In the genomic region with DNA sequence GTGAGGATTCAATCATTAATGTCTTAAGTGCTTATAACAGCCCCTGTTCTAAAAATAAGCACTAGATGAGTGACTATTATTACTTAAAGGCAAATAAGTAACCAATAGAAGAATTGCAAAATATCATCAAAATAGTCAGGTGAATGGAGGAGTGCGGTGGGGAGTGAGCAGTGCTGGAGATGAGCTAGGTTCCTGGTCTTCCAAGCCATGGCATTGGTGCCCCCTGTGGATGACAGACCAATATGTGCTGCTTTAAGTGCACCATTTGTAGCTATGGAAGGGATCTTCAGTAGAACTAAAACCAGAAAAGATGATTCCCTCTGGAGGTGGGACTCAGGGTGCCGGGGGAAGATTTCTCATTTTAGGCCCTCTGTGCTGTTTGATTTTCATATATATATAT, we compare ENCODE assay signal across 8 cellular contexts. TPM values are rescaled to one million over a fixed set of nuclear protein-coding genes. Genes with fewer than 3 reads are reported as not detected.
DNase-seq lines count a peak whose midpoint lies in the region; ATAC-seq, FAIRE-seq and TF ChIP-seq lines count a peak whose summit lies in the region.

No MANE protein-coding gene starts in this region.

- CTCF ChIA-PET in K562 (lab: Yijun Ruan, JAX; ENCODE audit: low intra/inter-chr PET ratio) = interaction anchor here (0.6 kb wide), 1 partner anchor 1853 kb away, joined by 4 read pairs; no protein-coding TSS in a partner anchor

- TF ChIP-seq RAD21 in K562 (CRISPR knock-in tag; conservative IDR thresholded peaks at IDR 0.05 in 1 of 2, IDR thresholded peaks at IDR 0.05 in 1 of 2) = peak; percentile 65 to 71

- FAIRE-seq in K562 (lab: Jason Lieb, UNC) = peak; percentile 51

- no peak overlapping the region for H3K9ac ChIP-seq in K562 (ENCODE audit: insufficient read depth in 1 of 2, low read depth in 2 of 2, low read length in 2 of 2)

- H3K9me3 ChIP-seq in MG63 (no peaks in the 10 kb centered on the region), K562 (replicated peaks; ENCODE audit: control insufficient read depth, insufficient read depth, low read depth, low read length) (no peaks in the 10 kb centered on the region)

- in situ Hi-C loops in K562 (cut with MboI) = no loop called here

- TF ChIP-seq EP300 in K562 (IDR thresholded peaks at IDR 0.05; ENCODE audit: low read length) = no peak

- H3K4me1 Mint-ChIP-seq in naive B cell = peaks cover 0 to 3% (median 0%) of the 10 kb centered on the region in 3 donors
- no peaks in the 10 kb centered on the region for H3K4me1 Mint-ChIP-seq in glutamatergic neuron (ENCODE audit: low read depth, unreplicated experiment)

- H4K20me1 ChIP-seq in K562 (replicated peaks; ENCODE audit: control insufficient read depth, insufficient read depth, low read length) = no peaks in the 10 kb centered on the region

- DNase-seq in GM03348 (ENCODE audit: low spot score) (peak; percentile 52), MG63 (peak; percentile 39), K562 (ENCODE audit: extremely low read depth in 1 of 4, low spot score in 3 of 4) (peak in 3 of 4 experiments; percentile 48 to 68 (median 63)), naive B cell (peak; percentile 34), NCI-H146 treated with DMSO at 0.1 percent for 48 hours (lab: John Stamatoyannopoulos, UW; ENCODE audit: unreplicated experiment) (no peak), glutamatergic neuron (no peak)

- peaks cover 0 to 10% (median 0%) of the 10 kb centered on the region in 3 donors for H3K27me3 Mint-ChIP-seq in naive B cell
- H3K27me3 Mint-ChIP-seq in glutamatergic neuron (ENCODE audit: unreplicated experiment) = peaks cover 4% of the 10 kb centered on the region

- H2AFZ ChIP-seq in K562 (ENCODE audit: low read depth, low read length) = 0 out of 2 replicates have a peak overlapping the region, but pooled peaks have one; percentile 5

- peaks cover 14 to 21% of the 10 kb centered on the region in 2 experiments; a peak in 4 of 5 replicates for H3K4me1 ChIP-seq in K562 (replicated peaks in 1 of 2; ENCODE audit: control insufficient read depth in 2 of 2, insufficient read depth in 2 of 2, low read length in 2 of 2)

- peak; percentile 77 for ATAC-seq in K562
- peak; percentile 81 to 87 for ATAC-seq in naive B cell (ENCODE audit: low read depth in 2 of 2)
- no peak for ATAC-seq in HG03521 (IDR thresholded peaks at IDR 0.05; ENCODE audit: unreplicated experiment)
- no peak for ATAC-seq in HG03025 (IDR thresholded peaks at IDR 0.05; ENCODE audit: low FRiP score, unreplicated experiment)

- H3K36me3 ChIP-seq in MG63 (no peaks in the 10 kb centered on the region), K562 (ENCODE audit: control insufficient read depth, insufficient read depth, low read length) (no peaks in the 10 kb centered on the region)

- BruUV-seq in K562 (replicated peaks; lab: Mats Ljungman, UMichigan) = no TSS peak

- no peaks in the 10 kb centered on the region for H3K27me3 ChIP-seq in MG63
- H3K27me3 ChIP-seq in K562 (ENCODE audit: control insufficient read depth in 2 of 2, insufficient read depth in 2 of 2, low read length in 2 of 2) = no peaks in the 10 kb centered on the region

- TF ChIP-seq CTCF in K562 (IDR thresholded peaks at IDR 0.05 in 2 of 3, conservative IDR thresholded peaks at IDR 0.05 in 1 of 3; ENCODE audit: insufficient read depth in 2 of 3, low read depth in 1 of 3, low read length in 3 of 3) = peak; percentile 57 to 72 (median 64)
- TF ChIP-seq CTCF in glutamatergic neuron (IDR thresholded peaks at IDR 0.05; ENCODE audit: partially characterized antibody, unreplicated experiment) = no peak

- POLR2A ChIA-PET in K562 (lab: Yijun Ruan, JAX) = interaction anchor here (0.5 to 1.0 kb wide), 4 partner anchors 13 to 881 kb away, joined by 3 read pairs; no protein-coding TSS in a partner anchor

- no peak for TF ChIP-seq POLR2A in K562 (conservative IDR thresholded peaks at IDR 0.05)

- no peaks in the 10 kb centered on the region for H3K79me2 ChIP-seq in K562 (ENCODE audit: control insufficient read depth, insufficient read depth, low read length)

- H3K27ac Mint-ChIP-seq in naive B cell (no peak overlapping the region), glutamatergic neuron (ENCODE audit: unreplicated experiment) (no peak overlapping the region)

- no peak overlapping the region for H3K4me3 ChIP-seq in MG63
- H3K4me3 ChIP-seq in K562 = no peak overlapping the region

- WGBS in K562 (ENCODE audit: insufficient coverage, low coverage, missing lambda C conversion rate) = 69% methylated on average over 2 of the region's 2 CpGs

- no peak overlapping the region for H3K27ac ChIP-seq in K562 (ENCODE audit: extremely low read depth, low read depth, low read length)

- H3K4me3 Mint-ChIP-seq in naive B cell = no peak overlapping the region
- no peak overlapping the region for H3K4me3 Mint-ChIP-seq in glutamatergic neuron (ENCODE audit: unreplicated experiment)

- H3K36me3 Mint-ChIP-seq in naive B cell = no peaks in the 10 kb centered on the region
- H3K36me3 Mint-ChIP-seq in glutamatergic neuron (ENCODE audit: unreplicated experiment) = no peaks in the 10 kb centered on the region

- H3K9me3 Mint-ChIP-seq in naive B cell = no peaks in the 10 kb centered on the region
- peaks cover 1% of the 10 kb centered on the region for H3K9me3 Mint-ChIP-seq in glutamatergic neuron (ENCODE audit: unreplicated experiment)

- H3K9me1 ChIP-seq in K562 (ENCODE audit: control insufficient read depth, insufficient read depth, low read length) = no peaks in the 10 kb centered on the region

- intact Hi-C loops in K562 (cut with micrococcal nuclease) = loop anchor here (1.0 kb wide), 2 partner anchors 48 to 110 kb away; no protein-coding TSS in a partner anchor

- no peak overlapping the region for H3K4me2 ChIP-seq in K562 (ENCODE audit: insufficient read depth, low read length)

TF ChIP-seq in K562, 482 proteins besides CTCF, POLR2A, EP300 and RAD21 (continues in another document):
- TF ChIP-seq TAF9B (IDR thresholded peaks at IDR 0.05; ENCODE audit: partially characterized antibody) (no peak), ZNF696 (CRISPR knock-in tag; conservative IDR thresholded peaks at IDR 0.05) (no peak), ZNF239 (CRISPR knock-in tag; IDR thresholded peaks at IDR 0.05) (no peak)

RNA-seq across cellular contexts. Expression of a gene that starts 46.1 kb away (rescaled TPM):
- 45.2 and 54.0 TPM in 2 replicates for total RNA-seq in MG63 (2014; rRNA removed; shearing (Covaris generic); ENCODE audit: low replicate concordance)
- total RNA-seq in K562 (2011; cell fraction: chromatin; rRNA removed; ENCODE audit: low replicate concordance) = 11.4 and 24.0 TPM in 2 replicates
- 14.2 and 15.8 TPM in 2 replicates for total RNA-seq in K562 (2011; cell fraction: nucleolus; rRNA removed)
- total RNA-seq in K562 (2011; cell fraction: nucleoplasm; rRNA removed) = 19.2 and 26.8 TPM in 2 replicates
- total RNA-seq in K562 (2014; rRNA removed) (5.0 and 5.4 TPM in 2 replicates), K562 (2014; rRNA removed; fragmentation: Illumina TruSeq; extraction: Trizol) (11.9 and 12.0 TPM in 2 replicates), K562 (2015; rRNA removed; fragmentation: Illumina TruSeq; extraction: Trizol) (13.8 and 14.4 TPM in 2 replicates), K562 (2021) (13.1 and 14.6 TPM in 2 replicates), glutamatergic neuron (ENCODE audit: unreplicated experiment) (3.1 TPM)
- polyA plus RNA-seq in K562 (2011; rRNA removed) (6.6 and 6.7 TPM in 2 replicates), K562 (2014; fragmentation: Illumina TruSeq; extraction: Trizol) (6.4 and 7.9 TPM in 2 replicates), K562 (2014; fragmentation: Nextera tagmentation; extraction: Ambion mirVana) (1 to 10 TPM; 4.1 to 4.2 TPM), K562 (2014; rRNA removed) (4.8 and 5.1 TPM in 2 replicates), naive B cell (ENCODE audit: low read depth in 6 of 6) (1 to 10 TPM in 2 of 6 donors, under 1 TPM in 4; 0.73 to 1.7 (median 1.00) TPM)
- polyA plus RNA-seq in K562 (2011; cell fraction: cytosol; rRNA removed) = 3.2 and 3.5 TPM in 2 replicates
- polyA plus RNA-seq in K562 (2011; cell fraction: nucleus; rRNA removed) = 4.1 and 5.4 TPM in 2 replicates
- polyA plus RNA-seq in K562 (2012) = 4.5 and 8.6 TPM in 2 replicates
- polyA minus RNA-seq in K562 (2011; rRNA and poly(A)+ RNA removed) = 15.2 and 23.0 TPM in 2 replicates
- polyA minus RNA-seq in K562 (2011; cell fraction: cytosol; rRNA and poly(A)+ RNA removed) = 8.5 and 10.6 TPM in 2 replicates
- 9.6 and 22.0 TPM in 2 replicates for polyA minus RNA-seq in K562 (2011; cell fraction: nucleus; rRNA and poly(A)+ RNA removed)

RNA-seq across cellular contexts. Expression of a gene that starts 50.4 kb away (rescaled TPM):
- total RNA-seq in MG63 (2014; rRNA removed; shearing (Covaris generic); ENCODE audit: low replicate concordance) = 42.1 and 56.8 TPM in 2 replicates
- 18.3 and 46.6 TPM in 2 replicates for total RNA-seq in K562 (2011; cell fraction: chromatin; rRNA removed; ENCODE audit: low replicate concordance)
- 15.0 and 17.2 TPM in 2 replicates for total RNA-seq in K562 (2011; cell fraction: nucleolus; rRNA removed)
- 22.6 and 23.8 TPM in 2 replicates for total RNA-seq in K562 (2011; cell fraction: nucleoplasm; rRNA removed)
- total RNA-seq in K562 (2014; rRNA removed) (54.4 and 65.8 TPM in 2 replicates), K562 (2014; rRNA removed; fragmentation: Illumina TruSeq; extraction: Trizol) (74.7 and 85.7 TPM in 2 replicates), K562 (2015; rRNA removed; fragmentation: Illumina TruSeq; extraction: Trizol) (64.5 and 72.1 TPM in 2 replicates), K562 (2021) (45.6 and 52.8 TPM in 2 replicates), glutamatergic neuron (ENCODE audit: unreplicated experiment) (3.4 TPM)
- polyA plus RNA-seq in K562 (2011; rRNA removed) (53.3 and 69.7 TPM in 2 replicates), K562 (2014; fragmentation: Illumina TruSeq; extraction: Trizol) (66.4 and 75.9 TPM in 2 replicates), K562 (2014; fragmentation: Nextera tagmentation; extraction: Ambion mirVana) (10 to 100 TPM; 30.0 to 38.6 TPM), K562 (2014; rRNA removed) (48.6 and 66.4 TPM in 2 replicates), naive B cell (ENCODE audit: low read depth in 6 of 6) (under 1 TPM in 2 of 6 donors, not detected in 4; 0.16 to 0.32 TPM)
- 17.1 and 29.6 TPM in 2 replicates for polyA plus RNA-seq in K562 (2011; cell fraction: cytosol; rRNA removed)
- 24.2 and 25.4 TPM in 2 replicates for polyA plus RNA-seq in K562 (2011; cell fraction: nucleus; rRNA removed)
- polyA plus RNA-seq in K562 (2012) = 42.5 and 47.0 TPM in 2 replicates
- 122 and 124 TPM in 2 replicates for polyA minus RNA-seq in K562 (2011; rRNA and poly(A)+ RNA removed)
- polyA minus RNA-seq in K562 (2011; cell fraction: cytosol; rRNA and poly(A)+ RNA removed) = 30.9 and 39.3 TPM in 2 replicates
- polyA minus RNA-seq in K562 (2011; cell fraction: nucleus; rRNA and poly(A)+ RNA removed) = 23.6 and 35.4 TPM in 2 replicates

Comparison
In these comparisons a context has a peak if more than half of its experiments do, and no peak if none do; other contexts are left out.
1. DNase-seq: peak in GM03348 (single experiment), MG63 (single experiment), K562 (3 of 4) and naive B cell (single experiment); none in NCI-H146 treated with DMSO at 0.1 percent for 48 hours (single experiment) and glutamatergic neuron (single experiment).
2. ATAC-seq: peak in K562 (single experiment) and naive B cell (2 of 2); none in HG03521 (single experiment) and HG03025 (single experiment).